9 cellular contexts compared by ENCODE assay signal in the genomic region with DNA sequence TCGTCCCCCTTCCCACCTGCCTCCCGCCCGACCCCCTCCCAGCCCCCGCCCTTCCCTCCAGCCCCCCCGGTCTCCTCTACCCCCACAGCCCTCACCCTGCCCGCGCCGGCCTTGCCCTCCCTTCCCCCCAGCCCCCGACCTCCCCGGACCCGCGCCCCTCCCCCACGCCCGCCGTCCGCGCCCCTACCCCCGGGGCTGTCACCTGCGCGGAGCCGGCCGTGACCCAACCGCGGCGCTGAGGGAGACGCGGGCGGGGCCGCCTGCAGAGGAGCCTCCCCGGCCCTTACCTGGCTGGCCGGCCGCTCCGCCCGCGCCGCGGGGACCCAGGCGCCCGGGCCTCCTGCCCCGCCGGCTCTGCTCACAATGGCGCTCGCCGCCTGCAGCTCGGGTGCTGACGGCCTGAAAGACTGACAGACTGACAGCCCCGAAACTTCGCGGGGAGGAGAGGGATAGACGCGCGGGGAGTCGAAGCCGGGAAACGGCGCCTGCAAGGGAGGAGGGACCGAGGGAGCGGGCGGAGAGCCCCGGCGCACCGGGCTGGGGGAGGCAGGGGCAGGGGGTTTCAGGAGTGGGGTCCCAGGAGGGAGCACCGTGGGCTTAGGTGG. TPM values are rescaled to one million over a fixed set of nuclear protein-coding genes. Genes with fewer than 3 reads are reported as not detected.
DNase-seq lines count a peak whose midpoint lies in the region; ATAC-seq, FAIRE-seq and TF ChIP-seq lines count a peak whose summit lies in the region.
"Had no signal": no experiment of that assay in that cellular context is flagged by ENCODE, and none has a peak within 500 bp of the region (broad histone marks: within the 10 kb centered on the region; RNA-seq: fewer than 3 reads in every experiment).

No MANE protein-coding gene starts in this region.

- H3K27me3 Mint-ChIP-seq in HFFc6 (ENCODE audit: insufficient read depth), result peaks cover 27% of the 10 kb centered on the region
- H3K27me3 Mint-ChIP-seq in natural killer cell (ENCODE audit: low read depth in 2 of 2), result no peaks in the 10 kb centered on the region

- H3K4me3 Mint-ChIP-seq in HFFc6, result peak overlapping the region; percentile 43
- H3K4me3 Mint-ChIP-seq in natural killer cell, result peak overlapping the region; percentile 88

- H3K4me3 ChIP-seq in WI38 (ENCODE audit: low read depth, low read length), result peak overlapping the region; percentile 43
- peak overlapping the region; percentile 85 for H3K4me3 ChIP-seq in effector memory CD4-positive, alpha-beta T cell (ENCODE audit: insufficient read depth, low read depth, low read length, poor library complexity, severe bottlenecking)

- peaks cover 5% of the 10 kb centered on the region; the same call in 1 of the 2 replicates for H3K4me1 Mint-ChIP-seq in HFFc6 (ENCODE audit: low read depth)
- peaks cover 0 to 15% of the 10 kb centered on the region in 2 donors for H3K4me1 Mint-ChIP-seq in natural killer cell

- peaks cover 12% of the 10 kb centered on the region for H3K4me1 ChIP-seq in effector memory CD4-positive, alpha-beta T cell (ENCODE audit: control insufficient read depth, insufficient read depth, low read length, poor library complexity, severe bottlenecking)

- H3K27ac Mint-ChIP-seq in HFFc6 (no peak overlapping the region), natural killer cell (peak overlapping the region in 1 of 2 donors; percentile 73)

- H3K9me3 ChIP-seq in effector memory CD4-positive, alpha-beta T cell (ENCODE audit: control insufficient read depth, low read length), result no peaks in the 10 kb centered on the region

- no peaks in the 10 kb centered on the region for H3K36me3 ChIP-seq in effector memory CD4-positive, alpha-beta T cell (ENCODE audit: control insufficient read depth, insufficient read depth, low read length)

- H3K27ac ChIP-seq in effector memory CD4-positive, alpha-beta T cell (ENCODE audit: insufficient read depth, low read length, poor library complexity, severe bottlenecking), result no peak overlapping the region

- ATAC-seq in natural killer cell (peak in 2 of 3 donors; percentile 7 to 16), HG02973 (IDR thresholded peaks at IDR 0.05; ENCODE audit: unreplicated experiment) (no peak), GM18867 (IDR thresholded peaks at IDR 0.05; ENCODE audit: unreplicated experiment) (no peak)

- TF ChIP-seq CTCF in HFFc6 (IDR thresholded peaks at IDR 0.05), result no peak
- no peak for TF ChIP-seq CTCF in WI38 (IDR thresholded peaks at IDR 0.05; ENCODE audit: low read depth, low read length)
- no peak for TF ChIP-seq CTCF in natural killer cell (IDR thresholded peaks at IDR 0.05)

- FAIRE-seq in RCC 7860 (lab: Jason Lieb, UNC), result no peak

- H3K36me3 Mint-ChIP-seq in HFFc6 (ENCODE audit: low read depth) (no peaks in the 10 kb centered on the region), natural killer cell (no peaks in the 10 kb centered on the region)

- DNase-seq in HFFc6 (no peak), natural killer cell (peak; percentile 37), RCC 7860 (ENCODE audit: low spot score) (no peak), pons (ENCODE audit: low spot score) (no peak)
- DNase-seq in effector memory CD4-positive, alpha-beta T cell, result no peak

- H3K9me3 Mint-ChIP-seq in HFFc6, result no peaks in the 10 kb centered on the region
- H3K9me3 Mint-ChIP-seq in natural killer cell, result no peaks in the 10 kb centered on the region

- H3K27me3 ChIP-seq in effector memory CD4-positive, alpha-beta T cell (replicated peaks; ENCODE audit: control insufficient read depth, insufficient read depth, low read length, poor library complexity, severe bottlenecking), result no peaks in the 10 kb centered on the region

- intact Hi-C loops in natural killer cell (cut with micrococcal nuclease), result no loop called here

RNA-seq across cellular contexts. Expression of a gene that starts 0.5 kb away (rescaled TPM):
- 1 to 10 TPM in 3 of 6 experiments, under 1 TPM in 3; 0.68 to 1.7 (median 1.0) TPM for total RNA-seq in HFFc6 (2021; fragmentation: NEBNext Ultra II Directional; extraction: Animal tissue kit (Norgen Biotek cat#: 25700))
- 1 to 10 TPM; 2.8 to 5.4 (median 3.7) TPM for total RNA-seq in natural killer cell
- total RNA-seq: T-helper 1 cell treated with Interleukin-12 subunit alpha and Interleukin-12 subunit beta and Interleukin-4 antibody, amounts not matched to agents 30 ng/mL and 1 ng/mL, for 36 hours had no signal

Comparison
In these comparisons a context has a peak if more than half of its experiments do, and no peak if none do; other contexts are left out.
1. ATAC-seq: peak in natural killer cell (2 of 3); none in HG02973 (single experiment) and GM18867 (single experiment).